Comparison of ENCODE assay signal across 8 cellular contexts in genomic region chr16:11585460-11586374, GRCh38. TPM values are rescaled to one million over a fixed set of nuclear protein-coding genes. Genes with fewer than 3 reads are reported as not detected.
DNase-seq lines count a peak whose midpoint lies in the region; ATAC-seq and TF ChIP-seq lines count a peak whose summit lies in the region.

No MANE protein-coding gene starts in this region.

- H3K27me3 ChIP-seq in Loucy (ENCODE audit: insufficient read depth, low read length, poor library complexity, severe bottlenecking) = no peaks in the 10 kb centered on the region
- H3K27me3 ChIP-seq in gastrocnemius medialis = peaks cover 0 to 5% (median 0%) of the 10 kb centered on the region in 3 donors

- intact Hi-C loops in gastrocnemius medialis (cut with DNase I; ENCODE audit: low total_unique reads) = loop anchor here (2.0 kb wide), 1 partner anchor 55 kb away; no protein-coding TSS in a partner anchor

- TF ChIP-seq POLR2A in gastrocnemius medialis (IDR thresholded peaks at IDR 0.05) = peak; percentile 15 to 17

- ATAC-seq in GM18498 (IDR thresholded peaks at IDR 0.05; ENCODE audit: unreplicated experiment) (peak; percentile 6), gastrocnemius medialis (peak in 1 of 2 donors; percentile 39), HG03159 (IDR thresholded peaks at IDR 0.05; ENCODE audit: unreplicated experiment) (no peak)
- ATAC-seq in activated naive CD4-positive, alpha-beta T cell treated with anti-CD3 and anti-CD28 coated beads, Interleukin-2, amount 50 U/mL, for 72 hours = peak; percentile 19 to 20

- no peaks in the 10 kb centered on the region for H3K9me2 ChIP-seq in Loucy (replicated peaks; ENCODE audit: low read depth, low read length)

- no peaks in the 10 kb centered on the region for H3K9me3 Mint-ChIP-seq in activated naive CD4-positive, alpha-beta T cell treated with anti-CD3 and anti-CD28 coated beads, Interleukin-2, amount 50 U/mL, for 72 hours

- H4K20me1 ChIP-seq in Loucy (ENCODE audit: insufficient read depth, low read length, poor library complexity, severe bottlenecking) = no peaks in the 10 kb centered on the region

- H3K9me3 ChIP-seq in Loucy (ENCODE audit: insufficient read depth, low read depth, low read length) = no peaks in the 10 kb centered on the region
- H3K9me3 ChIP-seq in gastrocnemius medialis = no peaks in the 10 kb centered on the region

- peak overlapping the region; percentile 40 to 88 for H3K27ac Mint-ChIP-seq in activated naive CD4-positive, alpha-beta T cell treated with anti-CD3 and anti-CD28 coated beads, Interleukin-2, amount 50 U/mL, for 72 hours

- H3K4me2 ChIP-seq in Loucy (ENCODE audit: low read depth, low read length, poor library complexity, severe bottlenecking) = peak overlapping the region; percentile 75

- H3K9ac ChIP-seq in Loucy (ENCODE audit: low read depth, low read length, poor library complexity, severe bottlenecking) = peak overlapping the region; percentile 67

- peaks cover 41% of the 10 kb centered on the region for H3K4me1 ChIP-seq in Loucy (ENCODE audit: insufficient read depth, low read length, poor library complexity, severe bottlenecking)
- peaks cover 0 to 11% of the 10 kb centered on the region in 2 donors for H3K4me1 ChIP-seq in gastrocnemius medialis

- no peaks in the 10 kb centered on the region for H3K36me3 ChIP-seq in Loucy (ENCODE audit: insufficient read depth, low read length)
- H3K36me3 ChIP-seq in gastrocnemius medialis = no peaks in the 10 kb centered on the region

- H2AFZ ChIP-seq in Loucy (ENCODE audit: low read length) = no peak overlapping the region

- H3K4me3 ChIP-seq in Loucy (ENCODE audit: low read length, poor library complexity, severe bottlenecking) (peak overlapping the region; percentile 78), gastrocnemius medialis (peak overlapping the region; percentile 60 to 88 (median 70))

- DNase-seq in activated naive CD4-positive, alpha-beta T cell treated with anti-CD3 and anti-CD28 coated beads, Interleukin-2, amount 50 U/mL, for 72 hours (ENCODE audit: low spot score in 2 of 2) = no peak
- DNase-seq in hepatic stellate cell (ENCODE audit: low spot score) = peak; percentile 49
- peak in 1 of 2 donors; percentile 34 for DNase-seq in gastrocnemius medialis
- no peak for DNase-seq in NCI-H2029 treated with DMSO at 0.1 percent for 48 hours (lab: John Stamatoyannopoulos, UW)
- DNase-seq in MV-4-11 (lab: John Stamatoyannopoulos, UW) = no peak

- H3F3A ChIP-seq in Loucy (ENCODE audit: low read depth) = no peaks in the 10 kb centered on the region

- H3K36me3 Mint-ChIP-seq in activated naive CD4-positive, alpha-beta T cell treated with anti-CD3 and anti-CD28 coated beads, Interleukin-2, amount 50 U/mL, for 72 hours = peaks cover 16 to 17% of the 10 kb centered on the region in 2 donors

- no peak for TF ChIP-seq CTCF in Loucy (conservative IDR thresholded peaks at IDR 0.05; ENCODE audit: low read length)
- TF ChIP-seq CTCF in gastrocnemius medialis (IDR thresholded peaks at IDR 0.05 in 4 of 5, conservative IDR thresholded peaks at IDR 0.05 in 1 of 5) = no peak

- peaks cover 22% of the 10 kb centered on the region for H3K79me2 ChIP-seq in Loucy (ENCODE audit: insufficient read depth, low read length)

- H3K27ac ChIP-seq in gastrocnemius medialis = peak overlapping the region; percentile 72 to 88 (median 83)

- in situ Hi-C loops in gastrocnemius medialis (cut with MboI; ENCODE audit: low sequenced_read_pairs in 4 of 4) = no loop called here

RNA-seq across cellular contexts. Expression of gene LITAF, which starts 1.0 kb away (rescaled TPM):
- total RNA-seq in activated naive CD4-positive, alpha-beta T cell treated with anti-CD3 and anti-CD28 coated beads, Interleukin-2, amount 50 U/mL, for 72 hours = 100 to 1,000 TPM in 1 of 2 donors, 10 to 100 TPM in 1; 91.0 to 112 TPM
- total RNA-seq in gastrocnemius medialis = 10 to 100 TPM; 11.2 to 30.1 (median 19.4) TPM
